ENCODE assay signal across 8 cellular contexts in genomic region chr12:94145231-94145979, GRCh38. TPM values are rescaled to one million over a fixed set of nuclear protein-coding genes. Genes with fewer than 3 reads are reported as not detected.
DNase-seq lines count a peak whose midpoint lies in the region; ATAC-seq and TF ChIP-seq lines count a peak whose summit lies in the region.

No MANE protein-coding gene starts in this region.

- H3K36me3 ChIP-seq in left ventricle myocardium inferior = no peaks in the 10 kb centered on the region
- H3K36me3 ChIP-seq in PC-3 (ENCODE audit: low read depth, low read length) = no peaks in the 10 kb centered on the region
- H3K36me3 ChIP-seq in uterus = no peaks in the 10 kb centered on the region
- no peaks in the 10 kb centered on the region for H3K36me3 ChIP-seq in esophagus squamous epithelium

- H3K27me3 ChIP-seq in left ventricle myocardium inferior (ENCODE audit: low read depth) (peaks cover 23% of the 10 kb centered on the region), PC-3 (ENCODE audit: low read length) (peaks cover 66% of the 10 kb centered on the region), uterus (no peaks in the 10 kb centered on the region), esophagus squamous epithelium (peaks cover 3 to 88% (median 11%) of the 10 kb centered on the region in 4 donors)

- H3K9ac ChIP-seq in PC-3 (ENCODE audit: low read length) = no peak overlapping the region

- CTCF ChIA-PET in PC-3 (lab: Charles Lee) = no interaction called here
- CTCF ChIA-PET in activated naive CD4-positive, alpha-beta T cell treated with anti-CD3 and anti-CD28 coated beads for 36 hours (lab: Charles Lee) = interaction anchor here (0.6 to 1.6 kb wide), 13 partner anchors 9 to 1285 kb away, joined by 3 to 6 read pairs (median 4); no protein-coding TSS in a partner anchor

- 53% methylated on average over 11 to 12 of the region's 12 CpGs for WGBS in esophagus squamous epithelium, 2 donors

- no peaks in the 10 kb centered on the region for H3K79me2 ChIP-seq in PC-3 (ENCODE audit: low read length)

- H4K20me1 ChIP-seq in PC-3 (ENCODE audit: low read length) = no peaks in the 10 kb centered on the region

- peaks cover 29% of the 10 kb centered on the region for H3K4me1 ChIP-seq in left ventricle myocardium inferior
- no peaks in the 10 kb centered on the region for H3K4me1 ChIP-seq in PC-3 (ENCODE audit: insufficient read depth, low read length)
- no peaks in the 10 kb centered on the region for H3K4me1 ChIP-seq in uterus
- peaks cover 10 to 40% (median 23%) of the 10 kb centered on the region in 3 donors for H3K4me1 ChIP-seq in esophagus squamous epithelium

- BruUV-seq in PC-3 (replicated peaks; lab: Mats Ljungman, UMichigan) = no TSS peak

- no peak overlapping the region for H3K4me2 ChIP-seq in PC-3 (ENCODE audit: low read length)

- TF ChIP-seq CTCF in left ventricle myocardium inferior (IDR thresholded peaks at IDR 0.05; ENCODE audit: borderline replicate concordance) (peak; percentile 53), PC-3 (conservative IDR thresholded peaks at IDR 0.05; ENCODE audit: low read depth, low read length) (peak; percentile 69), foreskin fibroblast (IDR thresholded peaks at IDR 0.05; ENCODE audit: low read depth, low read length) (peak; percentile 36), uterus (IDR thresholded peaks at IDR 0.05) (peak; percentile 43 to 57 (median 45)), esophagus squamous epithelium (IDR thresholded peaks at IDR 0.05) (peak in 3 of 6 experiments; percentile 5 to 26 (median 5))

- no peaks in the 10 kb centered on the region for H3K9me3 Mint-ChIP-seq in activated naive CD4-positive, alpha-beta T cell treated with anti-CD3 and anti-CD28 coated beads for 36 hours

- POLR2A ChIA-PET in PC-3 (lab: Charles Lee; ENCODE audit: unreplicated experiment) = no interaction called here

- peaks cover 2% of the 10 kb centered on the region for H3K36me3 Mint-ChIP-seq in activated naive CD4-positive, alpha-beta T cell treated with anti-CD3 and anti-CD28 coated beads for 36 hours (ENCODE audit: low read depth)

- H3K4me1 Mint-ChIP-seq in activated naive CD4-positive, alpha-beta T cell treated with anti-CD3 and anti-CD28 coated beads for 36 hours (ENCODE audit: low read depth) = peaks cover 5% of the 10 kb centered on the region

- peaks cover 7% of the 10 kb centered on the region for H3K27me3 Mint-ChIP-seq in activated naive CD4-positive, alpha-beta T cell treated with anti-CD3 and anti-CD28 coated beads for 36 hours (ENCODE audit: low read depth)

- ATAC-seq in Right ventricle myocardium inferior = no peak
- peak; percentile 42 for ATAC-seq in PC-3

- H3K9me3 ChIP-seq in left ventricle myocardium inferior (replicated peaks) = no peaks in the 10 kb centered on the region
- H3K9me3 ChIP-seq in PC-3 (ENCODE audit: low read length) = no peaks in the 10 kb centered on the region
- no peaks in the 10 kb centered on the region for H3K9me3 ChIP-seq in uterus
- H3K9me3 ChIP-seq in esophagus squamous epithelium = no peaks in the 10 kb centered on the region

- H3K27ac ChIP-seq in left ventricle myocardium inferior (replicated peaks) (no peak overlapping the region), PC-3 (ENCODE audit: low read length) (no peak overlapping the region), uterus (no peak overlapping the region), esophagus squamous epithelium (no peak overlapping the region)

- no peaks in the 10 kb centered on the region for H3K9me2 ChIP-seq in PC-3 (replicated peaks; ENCODE audit: low read length)

- no peak overlapping the region for H3K4me3 Mint-ChIP-seq in activated naive CD4-positive, alpha-beta T cell treated with anti-CD3 and anti-CD28 coated beads for 36 hours

- no peak overlapping the region for H3K27ac Mint-ChIP-seq in activated naive CD4-positive, alpha-beta T cell treated with anti-CD3 and anti-CD28 coated beads for 36 hours

- intact Hi-C loops in left ventricle myocardium inferior (cut with micrococcal nuclease) = no loop called here
- intact Hi-C loops in Right ventricle myocardium inferior (cut with DNase I) = loop anchor here (5.0 kb wide), 1 partner anchor 292 kb away; no protein-coding TSS in a partner anchor
- intact Hi-C loops in PC-3 (cut with micrococcal nuclease) = loop anchor here (2.0 kb wide), 2 partner anchors 289 to 387 kb away; no protein-coding TSS in a partner anchor
- intact Hi-C loops in uterus (cut with DNase I; ENCODE audit: low total_unique reads) = loop anchor here (5.0 kb wide), 1 partner anchor 392 kb away; no protein-coding TSS in a partner anchor
- intact Hi-C loops in activated naive CD4-positive, alpha-beta T cell treated with anti-CD3 and anti-CD28 coated beads for 36 hours (cut with micrococcal nuclease) = loop anchor here (1.0 to 10.0 kb wide), 6 partner anchors 137 to 1072 kb away; partner anchors contain the start of genes FGD6 and VEZT
- intact Hi-C loops in esophagus squamous epithelium (cut with DNase I) = no loop called here

- no peaks in the 10 kb centered on the region for H3F3A ChIP-seq in PC-3 (ENCODE audit: low read length, unreplicated experiment)

- H3K4me3 ChIP-seq in left ventricle myocardium inferior (no peak overlapping the region), PC-3 (ENCODE audit: low read length) (no peak overlapping the region), foreskin fibroblast (ENCODE audit: low read depth in 1 of 2, low read length in 2 of 2) (peak overlapping the region in 1 of 2 donors; percentile 18), uterus (no peak overlapping the region), esophagus squamous epithelium (no peak overlapping the region)

- TF ChIP-seq POLR2A in uterus (IDR thresholded peaks at IDR 0.05) = no peak
- no peak for TF ChIP-seq POLR2A in esophagus squamous epithelium (IDR thresholded peaks at IDR 0.05)

- no peak for DNase-seq in left ventricle myocardium inferior
- DNase-seq in Right ventricle myocardium inferior (ENCODE audit: missing footprints) = no peak
- DNase-seq in PC-3 = peak; percentile 61
- DNase-seq in foreskin fibroblast = peak; percentile 30 to 78
- DNase-seq in uterus = peak; percentile 24 to 29
- no peak for DNase-seq in activated naive CD4-positive, alpha-beta T cell treated with anti-CD3 and anti-CD28 coated beads for 36 hours
- DNase-seq in esophagus squamous epithelium (lab: John Stamatoyannopoulos, UW) = no peak
- no peak for DNase-seq in GM19238 (ENCODE audit: insufficient read length, low spot score)

- H2AFZ ChIP-seq in PC-3 (ENCODE audit: low read length) = no peak overlapping the region

RNA-seq across cellular contexts. Expression of gene PLXNC1, which starts 3.0 kb away (rescaled TPM):
- 2.5 TPM for total RNA-seq in left ventricle myocardium inferior
- total RNA-seq in Right ventricle myocardium inferior = 3.0 TPM
- 0.15 TPM in 1 of 2 replicates, not detected in the other for total RNA-seq in PC-3 (2014; rRNA removed)
- total RNA-seq in uterus = 10 to 100 TPM; 11.6 to 23.8 (median 16.3) TPM
- 1 to 10 TPM; 3.6 to 4.0 TPM for total RNA-seq in activated naive CD4-positive, alpha-beta T cell treated with anti-CD3 and anti-CD28 coated beads for 36 hours
- total RNA-seq in esophagus squamous epithelium = 1 to 10 TPM; 1.0 to 6.7 (median 2.6) TPM

Comparison
In these comparisons a context has a peak if more than half of its experiments do, and no peak if none do; other contexts are left out.
1. intact Hi-C loops: an anchor here in Right ventricle myocardium inferior (5.0 kb wide), PC-3 (2.0 kb wide), uterus (5.0 kb wide) and activated naive CD4-positive, alpha-beta T cell treated with anti-CD3 and anti-CD28 coated beads for 36 hours (1.0 to 10.0 kb wide); none called in left ventricle myocardium inferior and esophagus squamous epithelium.
2. DNase-seq: peak in PC-3 (single experiment), foreskin fibroblast (2 of 2) and uterus (2 of 2); none in left ventricle myocardium inferior (single experiment), Right ventricle myocardium inferior (single experiment), activated naive CD4-positive, alpha-beta T cell treated with anti-CD3 and anti-CD28 coated beads for 36 hours (single experiment), esophagus squamous epithelium (single experiment) and GM19238 (single experiment).